In genomic region chr12:13044002-13044858, GRCh38 we compare ENCODE assay signal across 8 cellular contexts. TPM values are rescaled to one million over a fixed set of nuclear protein-coding genes. Genes with fewer than 3 reads are reported as not detected.
DNase-seq lines count a peak whose midpoint lies in the region; ATAC-seq and TF ChIP-seq lines count a peak whose summit lies in the region.

Gene FAM234B, plus strand, starts transcription at chr12:13044381. Its CDS starts 23 bp downstream, at chr12:13044404.

- DNase-seq in AG08395 (ENCODE audit: low spot score) (peak; percentile 92), NCI-H446 treated with DMSO at 0.1 percent for 48 hours (lab: John Stamatoyannopoulos, UW) (peak; percentile 34), lung microvascular endothelial cell (ENCODE audit: low read depth in 2 of 2) (peak; percentile 70 to 77)
- peak; percentile 81 for DNase-seq in activated CD8-positive, alpha-beta T cell treated with anti-CD3 and anti-CD28 coated beads for 36 hours
- DNase-seq in effector CD4-positive, alpha-beta T cell = peak; percentile 58
- DNase-seq in stimulated activated CD4-positive, alpha-beta T cell treated with anti-CD3 and anti-CD28 coated beads, TNF-alpha, amount 100 ng/mL, for 24 hours (ENCODE audit: low read depth in 3 of 3) = peak; percentile 41 to 74 (median 56)

- ATAC-seq in GM18861 (IDR thresholded peaks at IDR 0.05; ENCODE audit: unreplicated experiment) (peak; percentile 43), HG03097 (IDR thresholded peaks at IDR 0.05; ENCODE audit: low FRiP score, unreplicated experiment) (peak; percentile 78)
- ATAC-seq in activated CD8-positive, alpha-beta T cell treated with anti-CD3 and anti-CD28 coated beads for 36 hours = peak; percentile 95

- H3K9me3 Mint-ChIP-seq in activated CD8-positive, alpha-beta T cell treated with anti-CD3 and anti-CD28 coated beads for 36 hours = no peaks in the 10 kb centered on the region

- H3K36me3 Mint-ChIP-seq in activated CD8-positive, alpha-beta T cell treated with anti-CD3 and anti-CD28 coated beads for 36 hours (ENCODE audit: low read depth) = no peaks in the 10 kb centered on the region

- TF ChIP-seq CTCF in activated CD8-positive, alpha-beta T cell treated with anti-CD3 and anti-CD28 coated beads for 36 hours (IDR thresholded peaks at IDR 0.05) = peak; percentile 23

- POLR2A ChIA-PET in activated CD8-positive, alpha-beta T cell treated with anti-CD3 and anti-CD28 coated beads for 36 hours (lab: Charles Lee) = interaction anchor here (0.6 to 1.9 kb wide), 3 partner anchors 12 to 170 kb away, joined by 3 to 8 read pairs (median 4); no protein-coding TSS in a partner anchor

- H3K4me3 Mint-ChIP-seq in activated CD8-positive, alpha-beta T cell treated with anti-CD3 and anti-CD28 coated beads for 36 hours = peak within 1 kb of the TSS; percentile 77

- no peaks in the 10 kb centered on the region for H3K27me3 Mint-ChIP-seq in activated CD8-positive, alpha-beta T cell treated with anti-CD3 and anti-CD28 coated beads for 36 hours

- intact Hi-C loops in activated CD8-positive, alpha-beta T cell treated with anti-CD3 and anti-CD28 coated beads for 36 hours (cut with micrococcal nuclease) = no loop called here

- H3K27ac Mint-ChIP-seq in activated CD8-positive, alpha-beta T cell treated with anti-CD3 and anti-CD28 coated beads for 36 hours = peak within 1 kb of the TSS; percentile 35

- H3K4me1 Mint-ChIP-seq in activated CD8-positive, alpha-beta T cell treated with anti-CD3 and anti-CD28 coated beads for 36 hours (ENCODE audit: low read depth) = peaks cover 14% of the 10 kb centered on the region

- CTCF ChIA-PET in activated CD8-positive, alpha-beta T cell treated with anti-CD3 and anti-CD28 coated beads for 36 hours (lab: Charles Lee) = interaction anchor here (0.9 to 5.5 kb wide), 8 partner anchors 10 to 211 kb away, joined by 3 to 40 read pairs (median 4); no protein-coding TSS in a partner anchor

RNA-seq across cellular contexts. Expression of gene FAM234B, which starts in this region (rescaled TPM):
- 10 to 100 TPM; 10.0 to 10.7 TPM for total RNA-seq in activated CD8-positive, alpha-beta T cell treated with anti-CD3 and anti-CD28 coated beads for 36 hours
- total RNA-seq in lung microvascular endothelial cell = 6.5 and 13.9 TPM in 2 replicates

Comparison
In these comparisons a context has a peak if more than half of its experiments do, and no peak if none do; other contexts are left out.
1. Peak in every context shown above with its lines: DNase-seq and ATAC-seq.
2. DNase-seq: peak in every context shown above with its lines; median percentile 92 in AG08395; 81 in activated CD8-positive, alpha-beta T cell treated with anti-CD3 and anti-CD28 coated beads for 36 hours; 74 in lung microvascular endothelial cell; 58 in effector CD4-positive, alpha-beta T cell; 56 in stimulated activated CD4-positive, alpha-beta T cell treated with anti-CD3 and anti-CD28 coated beads, TNF-alpha, amount 100 ng/mL, for 24 hours; 34 in NCI-H446 treated with DMSO at 0.1 percent for 48 hours.
3. ATAC-seq: peak in every context shown above with its lines; median percentile 95 in activated CD8-positive, alpha-beta T cell treated with anti-CD3 and anti-CD28 coated beads for 36 hours; 78 in HG03097; 43 in GM18861.